9 cellular contexts compared by ENCODE assay signal in genomic region chr10:101066146-101066889, GRCh38. TPM values are rescaled to one million over a fixed set of nuclear protein-coding genes. Genes with fewer than 3 reads are reported as not detected.
DNase-seq lines count a peak whose midpoint lies in the region; ATAC-seq, FAIRE-seq and TF ChIP-seq lines count a peak whose summit lies in the region.
"Had no signal": no experiment of that assay in that cellular context is flagged by ENCODE, and none has a peak within 500 bp of the region (broad histone marks: within the 10 kb centered on the region; RNA-seq: fewer than 3 reads in every experiment).

No MANE protein-coding gene starts in this region.

- H3K27me3 ChIP-seq in bronchial epithelial cell (ENCODE audit: control insufficient read depth, insufficient read depth, low read length) = peaks cover 2% of the 10 kb centered on the region

- H3K4me3 Mint-ChIP-seq in T-helper 2 cell treated with Interferon-gamma antibody and Interleukin-4, amounts not matched to agents 5 μg/mL and 100 μg/mL, for 36 hours = peak overlapping the region; percentile 58

- no peak for FAIRE-seq in bronchial epithelial cell (lab: Jason Lieb, UNC)

- H3K27ac Mint-ChIP-seq in T-helper 2 cell treated with Interferon-gamma antibody and Interleukin-4, amounts not matched to agents 5 μg/mL and 100 μg/mL, for 36 hours = no peak overlapping the region

- TF ChIP-seq CTCF in bronchial epithelial cell (IDR thresholded peaks at IDR 0.05; ENCODE audit: insufficient read depth, low read length, severe bottlenecking) = peak; percentile 71

- H3K36me3 ChIP-seq in bronchial epithelial cell (ENCODE audit: control insufficient read depth, insufficient read depth, low read length) = no peaks in the 10 kb centered on the region

- ATAC-seq in GM18861 (IDR thresholded peaks at IDR 0.05; ENCODE audit: unreplicated experiment) = no peak

- peak overlapping the region; percentile 51 for H3K4me3 ChIP-seq in bronchial epithelial cell (ENCODE audit: low read depth, low read length)

- H3K36me3 Mint-ChIP-seq in T-helper 2 cell treated with Interferon-gamma antibody and Interleukin-4, amounts not matched to agents 5 μg/mL and 100 μg/mL, for 36 hours (ENCODE audit: low read depth) = peaks cover 2% of the 10 kb centered on the region

- H3K27me3 Mint-ChIP-seq in T-helper 2 cell treated with Interferon-gamma antibody and Interleukin-4, amounts not matched to agents 5 μg/mL and 100 μg/mL, for 36 hours (ENCODE audit: low read depth) = peaks cover 54% of the 10 kb centered on the region

- no peaks in the 10 kb centered on the region for H3K9me3 Mint-ChIP-seq in T-helper 2 cell treated with Interferon-gamma antibody and Interleukin-4, amounts not matched to agents 5 μg/mL and 100 μg/mL, for 36 hours

- DNase-seq in NCI-H1417 (lab: John Stamatoyannopoulos, UW) (peak; percentile 45 to 68 (median 45)), NCI-H1417 treated with DMSO at 0.1 percent for 48 hours (lab: John Stamatoyannopoulos, UW) (no peak), M059J (ENCODE audit: low read depth) (peak; percentile 83), bronchial epithelial cell (ENCODE audit: low read depth) (peak; percentile 55), islet precursor cell (peak; percentile 89)
- DNase-seq in T-helper 2 cell treated with Interferon-gamma antibody and Interleukin-4, amounts not matched to agents 5 μg/mL and 100 μg/mL, for 36 hours (ENCODE audit: low spot score) = peak; percentile 39
- DNase-seq in stimulated activated CD4-positive, alpha-beta T cell treated with anti-CD3 and anti-CD28 coated beads, Interleukin-1b, Interleukin-23, amount 100 ng/mL, for 48 hours = peak; percentile 43
- DNase-seq: DND-41 had no signal

- peaks cover 20% of the 10 kb centered on the region for H3K4me1 Mint-ChIP-seq in T-helper 2 cell treated with Interferon-gamma antibody and Interleukin-4, amounts not matched to agents 5 μg/mL and 100 μg/mL, for 36 hours (ENCODE audit: low read depth)

RNA-seq across cellular contexts. Expression of gene KAZALD1, which starts 4.5 kb away (rescaled TPM):
- total RNA-seq in M059J (2014; rRNA removed; shearing (Covaris generic)) = 6.7 and 12.5 TPM in 2 replicates
- 1.6 and 4.0 TPM in 2 replicates for total RNA-seq in bronchial epithelial cell

RNA-seq across cellular contexts. Expression of gene SFXN3, which starts 35.3 kb away (rescaled TPM):
- total RNA-seq in M059J (2014; rRNA removed; shearing (Covaris generic)) = 38.7 and 58.0 TPM in 2 replicates
- 14.0 and 16.1 TPM in 2 replicates for total RNA-seq in bronchial epithelial cell

RNA-seq across cellular contexts. Expression of gene PDZD7, which starts 35.4 kb away (rescaled TPM):
- 0.27 and 1.6 TPM in 2 replicates for total RNA-seq in M059J (2014; rRNA removed; shearing (Covaris generic))
- 0.13 and 0.26 TPM in 2 replicates for total RNA-seq in bronchial epithelial cell
